Comparison of ENCODE assay signal across 8 cellular contexts in genomic region chr2:37832590-37833197, GRCh38.
DNase-seq lines count a peak whose midpoint lies in the region; ATAC-seq and TF ChIP-seq lines count a peak whose summit lies in the region.

No MANE protein-coding gene starts in this region.

- H3K4me3 Mint-ChIP-seq in central memory CD8-positive, alpha-beta T cell: no peak overlapping the region

- peak; percentile 85 for TF ChIP-seq CTCF in GM10266 (IDR thresholded peaks at IDR 0.05; ENCODE audit: control insufficient read depth, insufficient read depth, low read depth, missing control alignments)

- H3K27ac Mint-ChIP-seq in central memory CD8-positive, alpha-beta T cell (ENCODE audit: low read depth): no peak overlapping the region

- ATAC-seq in HG03159 (IDR thresholded peaks at IDR 0.05; ENCODE audit: unreplicated experiment): peak; percentile 64
- peak; percentile 78 to 80 for ATAC-seq in activated CD4-positive, CD25-positive, alpha-beta regulatory T cell treated with anti-CD3 and anti-CD28 coated beads, Interleukin-2, amount 50 U/mL, for 24 hours
- ATAC-seq in central memory CD8-positive, alpha-beta T cell (replicated peaks; ENCODE audit: extremely low read depth, poor library complexity, severe bottlenecking): peak; percentile 78
- ATAC-seq in GM21526 (IDR thresholded peaks at IDR 0.05; ENCODE audit: low FRiP score, unreplicated experiment): no peak

- H3K27me3 Mint-ChIP-seq in central memory CD8-positive, alpha-beta T cell: peaks cover 15% of the 10 kb centered on the region

- peaks cover 6% of the 10 kb centered on the region for H3K4me1 Mint-ChIP-seq in central memory CD8-positive, alpha-beta T cell

- DNase-seq in GM10266 (ENCODE audit: extremely low spot score): peak; percentile 52
- peak; percentile 64 for DNase-seq in NCI-H446 treated with DMSO at 0.1 percent for 48 hours (lab: John Stamatoyannopoulos, UW)
- DNase-seq in central memory CD8-positive, alpha-beta T cell (ENCODE audit: low spot score in 2 of 2): peak; percentile 64 to 69
- DNase-seq in left kidney (ENCODE audit: low read depth, low spot score): peak; percentile 94
- peak; percentile 76 to 77 for DNase-seq in stimulated activated CD4-positive, alpha-beta T cell treated with anti-CD3 and anti-CD28 coated beads, Interleukin-4, amount 100 ng/mL, for 4 hours

- no peaks in the 10 kb centered on the region for H3K9me3 Mint-ChIP-seq in central memory CD8-positive, alpha-beta T cell

- no peaks in the 10 kb centered on the region for H3K36me3 Mint-ChIP-seq in central memory CD8-positive, alpha-beta T cell (ENCODE audit: insufficient read depth)
